ENCODE assay signal across 23 cellular contexts in the genomic region with DNA sequence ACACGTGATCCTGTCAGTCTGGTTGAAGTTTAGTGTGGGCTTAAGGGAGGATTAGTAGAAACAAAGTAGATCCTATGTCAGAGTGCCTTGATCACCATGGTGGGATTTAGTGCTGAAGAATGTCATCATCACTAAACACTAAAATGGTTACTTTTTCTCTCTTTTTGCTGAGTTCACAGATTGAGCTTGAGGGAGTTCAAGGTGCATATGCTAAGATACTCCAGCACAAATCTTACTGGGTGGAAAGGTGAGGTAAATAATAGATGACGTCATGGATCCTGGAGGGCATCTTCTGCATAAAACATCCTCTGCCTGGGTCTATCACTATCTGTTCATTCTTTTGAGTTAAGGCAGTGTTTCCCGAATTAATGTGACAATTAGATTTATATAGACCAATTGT. TPM values are rescaled to one million over a fixed set of nuclear protein-coding genes. Genes with fewer than 3 reads are reported as not detected.
"Had no signal": no experiment of that assay in that cellular context is flagged by ENCODE, and none has a peak within 500 bp of the region (broad histone marks: within the 10 kb centered on the region; RNA-seq: fewer than 3 reads in every experiment).

No MANE protein-coding gene starts in this region.

- H3K4me1 ChIP-seq: left ventricle myocardium inferior, pancreas, prostate gland, sigmoid colon, spleen, tibial nerve, uterus had no signal

- DNase-seq: hypothalamus; immature natural killer cell; left ventricle myocardium inferior; midbrain; mucosa of descending colon; naive thymus-derived CD4-positive, alpha-beta T cell; pancreas; posterior cingulate gyrus; retina; right cardiac atrium; sigmoid colon; small intestine; spleen; stimulated activated CD4-positive, alpha-beta T cell treated with anti-CD3 and anti-CD28 coated beads, Interleukin-4, amount 100 ng/mL, for 24 hours; stimulated activated naive CD4-positive, alpha-beta T cell; uterus had no signal

- H3K4me3 ChIP-seq: left ventricle myocardium inferior, lung, mucosa of descending colon, pancreas, prostate gland, sigmoid colon, spleen, tibial nerve, uterus had no signal

- H3K9me3 ChIP-seq: left ventricle myocardium inferior, mucosa of descending colon, pancreas, prostate gland, sigmoid colon, spleen, tibial nerve, uterus had no signal

- H3K27me3 ChIP-seq: pancreas, tibial nerve, uterus had no signal

- H3K36me3 ChIP-seq: left ventricle myocardium inferior, pancreas, prostate gland, sigmoid colon, spleen, tibial nerve, uterus had no signal

- FAIRE-seq: islet of Langerhans, pancreas, small intestine had no signal

- ATAC-seq: mucosa of descending colon; naive thymus-derived CD4-positive, alpha-beta T cell; natural killer cell treated with Interleukin-12 subunit alpha and Interleukin-12 subunit beta and Interleukin-15 and Interleukin-18, amount 100 ng/mL, for 72 hours; pancreas; right cardiac atrium; stimulated activated effector memory CD8-positive, alpha-beta T cell treated with anti-CD3 and anti-CD28 coated beads, Interleukin-12 subunit alpha, Interleukin-12 subunit beta, amount 100 ng/mL, for 72 hours had no signal

- H3K27ac ChIP-seq: left ventricle myocardium inferior, pancreas, prostate gland, sigmoid colon, spleen, tibial nerve, uterus had no signal

RNA-seq across cellular contexts. Expression of gene GALNT8, which starts 4.9 kb away (rescaled TPM):
- total RNA-seq: myocyte had no signal
